23 cellular contexts compared by ENCODE assay signal in genomic region chr13:22903925-22904324, GRCh38.
"Had no signal": no experiment of that assay in that cellular context is flagged by ENCODE, and none has a peak within 500 bp of the region (broad histone marks: within the 10 kb centered on the region; RNA-seq: fewer than 3 reads in every experiment).

No MANE protein-coding gene starts in this region.

- H2AFZ ChIP-seq: PC-9 had no signal

- H3K27ac ChIP-seq: brain microvascular endothelial cell, cardiac muscle cell, PC-9 had no signal

- H3K4me1 Mint-ChIP-seq: activated CD8-positive, alpha-beta memory T cell treated with anti-CD3 and anti-CD28 coated beads, Interleukin-2, amount 10 ng/mL, durations not matched to agents 7 days and 5 days; T-helper 17 cell had no signal

- H3K27me3 Mint-ChIP-seq: T-helper 17 cell had no signal

- H3K36me3 ChIP-seq: brain microvascular endothelial cell, cardiac muscle cell had no signal

- H3K4me3 ChIP-seq: cardiac muscle cell, PC-9 had no signal

- H3K27ac Mint-ChIP-seq: activated CD8-positive, alpha-beta memory T cell treated with anti-CD3 and anti-CD28 coated beads, Interleukin-2, amount 10 ng/mL, durations not matched to agents 7 days and 5 days; activated CD8-positive, alpha-beta T cell treated with anti-CD3 and anti-CD28 coated beads, Interleukin-2, amount 10 ng/mL, durations not matched to agents 7 days and 5 days; activated naive CD4-positive, alpha-beta T cell treated with anti-CD3 and anti-CD28 coated beads for 36 hours; activated naive CD8-positive, alpha-beta T cell; activated T-cell treated with anti-CD3 and anti-CD28 coated beads, Interleukin-2, amount 50 U/mL, for 24 hours; T-helper 17 cell had no signal

- H3K4me3 Mint-ChIP-seq: activated CD8-positive, alpha-beta memory T cell treated with anti-CD3 and anti-CD28 coated beads, Interleukin-2, amount 10 ng/mL, durations not matched to agents 7 days and 5 days; activated CD8-positive, alpha-beta T cell treated with anti-CD3 and anti-CD28 coated beads, Interleukin-2, amount 10 ng/mL, durations not matched to agents 7 days and 5 days; activated naive CD4-positive, alpha-beta T cell treated with anti-CD3 and anti-CD28 coated beads for 36 hours; activated naive CD8-positive, alpha-beta T cell; activated T-cell treated with anti-CD3 and anti-CD28 coated beads, Interleukin-2, amount 50 U/mL, for 24 hours; T-helper 17 cell had no signal

- FAIRE-seq: TTC549 had no signal

- H3K9me3 Mint-ChIP-seq: activated naive CD4-positive, alpha-beta T cell treated with anti-CD3 and anti-CD28 coated beads for 36 hours had no signal

- H3K27me3 ChIP-seq: brain microvascular endothelial cell, cardiac muscle cell had no signal

- DNase-seq: activated CD4-positive, alpha-beta T cell treated with anti-CD3 and anti-CD28 coated beads for 4 hours; activated CD8-positive, alpha-beta memory T cell treated with anti-CD3 and anti-CD28 coated beads, Interleukin-2, amount 10 ng/mL, durations not matched to agents 7 days and 5 days; activated CD8-positive, alpha-beta T cell treated with anti-CD3 and anti-CD28 coated beads, Interleukin-2, amount 10 ng/mL, durations not matched to agents 7 days and 5 days; activated gamma-delta T cell; activated naive CD4-positive, alpha-beta T cell treated with anti-CD3 and anti-CD28 coated beads for 36 hours; activated T-cell treated with anti-CD3 and anti-CD28 coated beads, Interleukin-2, amount 50 U/mL, for 24 hours; brain microvascular endothelial cell; KG1; MV-4-11; NCI-H1092 treated with DMSO at 0.1 percent for 48 hours; NCI-H1417 treated with DMSO at 0.1 percent for 48 hours; NCI-H1694 treated with DMSO at 0.1 percent for 48 hours; NCI-H2029 treated with DMSO at 0.1 percent for 48 hours; NCI-H345; NCI-H510A treated with DMSO at 0.1 percent for 48 hours; NCI-H69; PC-9; SIG-M5; T-helper 17 cell; T-helper 9 cell had no signal

- H3K4me2 ChIP-seq: PC-9 had no signal

- H3K36me3 Mint-ChIP-seq: activated CD8-positive, alpha-beta memory T cell treated with anti-CD3 and anti-CD28 coated beads, Interleukin-2, amount 10 ng/mL, durations not matched to agents 7 days and 5 days; activated naive CD8-positive, alpha-beta T cell had no signal
